1 cellular context compared by ENCODE assay signal in the genomic region with DNA sequence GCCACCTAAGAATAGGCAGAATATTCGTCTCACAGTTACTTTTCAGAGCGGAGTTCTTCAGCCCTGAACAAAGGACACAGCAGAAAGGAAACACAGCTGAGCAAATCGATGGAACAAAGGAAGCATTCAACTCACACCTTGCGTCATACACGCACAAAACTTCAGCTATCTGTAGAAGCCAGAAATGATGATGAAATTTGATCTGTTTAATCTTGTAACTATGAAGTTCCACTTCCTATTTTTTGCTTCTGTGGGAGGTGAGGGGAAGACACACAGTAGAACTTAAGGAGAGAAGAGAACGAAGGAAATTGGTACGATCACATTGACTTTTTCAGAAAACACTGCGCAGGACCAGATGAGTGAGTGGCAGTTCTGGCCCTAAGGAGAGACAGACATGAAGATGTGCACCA.
A peak's percentile ranks its signal among the peaks of the same experiment; 100 is the strongest.
TF ChIP-seq lines count a peak whose summit lies in the region.

No MANE protein-coding gene starts in this region.

TF ChIP-seq in HepG2, 621 proteins besides CTCF, POLR2A, EP300 and RAD21 (continued from another document and continues in another):
- TF ChIP-seq, protein P1, sequence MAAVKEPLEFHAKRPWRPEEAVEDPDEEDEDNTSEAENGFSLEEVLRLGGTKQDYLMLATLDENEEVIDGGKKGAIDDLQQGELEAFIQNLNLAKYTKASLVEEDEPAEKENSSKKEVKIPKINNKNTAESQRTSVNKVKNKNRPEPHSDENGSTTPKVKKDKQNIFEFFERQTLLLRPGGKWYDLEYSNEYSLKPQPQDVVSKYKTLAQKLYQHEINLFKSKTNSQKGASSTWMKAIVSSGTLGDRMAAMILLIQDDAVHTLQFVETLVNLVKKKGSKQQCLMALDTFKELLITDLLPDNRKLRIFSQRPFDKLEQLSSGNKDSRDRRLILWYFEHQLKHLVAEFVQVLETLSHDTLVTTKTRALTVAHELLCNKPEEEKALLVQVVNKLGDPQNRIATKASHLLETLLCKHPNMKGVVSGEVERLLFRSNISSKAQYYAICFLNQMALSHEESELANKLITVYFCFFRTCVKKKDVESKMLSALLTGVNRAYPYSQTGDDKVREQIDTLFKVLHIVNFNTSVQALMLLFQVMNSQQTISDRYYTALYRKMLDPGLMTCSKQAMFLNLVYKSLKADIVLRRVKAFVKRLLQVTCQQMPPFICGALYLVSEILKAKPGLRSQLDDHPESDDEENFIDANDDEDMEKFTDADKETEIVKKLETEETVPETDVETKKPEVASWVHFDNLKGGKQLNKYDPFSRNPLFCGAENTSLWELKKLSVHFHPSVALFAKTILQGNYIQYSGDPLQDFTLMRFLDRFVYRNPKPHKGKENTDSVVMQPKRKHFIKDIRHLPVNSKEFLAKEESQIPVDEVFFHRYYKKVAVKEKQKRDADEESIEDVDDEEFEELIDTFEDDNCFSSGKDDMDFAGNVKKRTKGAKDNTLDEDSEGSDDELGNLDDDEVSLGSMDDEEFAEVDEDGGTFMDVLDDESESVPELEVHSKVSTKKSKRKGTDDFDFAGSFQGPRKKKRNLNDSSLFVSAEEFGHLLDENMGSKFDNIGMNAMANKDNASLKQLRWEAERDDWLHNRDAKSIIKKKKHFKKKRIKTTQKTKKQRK (IDR thresholded peaks at IDR 0.05; ENCODE audit: low read length): no peak
- TF ChIP-seq ZFP82 (CRISPR knock-in tag; IDR thresholded peaks at IDR 0.05; ENCODE audit: borderline replicate concordance): no peak
- TF ChIP-seq, protein P2, sequence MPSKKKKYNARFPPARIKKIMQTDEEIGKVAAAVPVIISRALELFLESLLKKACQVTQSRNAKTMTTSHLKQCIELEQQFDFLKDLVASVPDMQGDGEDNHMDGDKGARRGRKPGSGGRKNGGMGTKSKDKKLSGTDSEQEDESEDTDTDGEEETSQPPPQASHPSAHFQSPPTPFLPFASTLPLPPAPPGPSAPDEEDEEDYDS (CRISPR knock-in tag; IDR thresholded peaks at IDR 0.05): peak; percentile 56; the same call in 1 of the 2 replicates
- TF ChIP-seq PRPF4 (IDR thresholded peaks at IDR 0.05; ENCODE audit: low read depth, low read length, poor library complexity, severe bottlenecking): no peak
- TF ChIP-seq SRF (IDR thresholded peaks at IDR 0.05; ENCODE audit: low read depth, low read length): no peak
- TF ChIP-seq ZNF816 (CRISPR knock-in tag; IDR thresholded peaks at IDR 0.05; ENCODE audit: borderline replicate concordance): no peak
- TF ChIP-seq, protein P3, sequence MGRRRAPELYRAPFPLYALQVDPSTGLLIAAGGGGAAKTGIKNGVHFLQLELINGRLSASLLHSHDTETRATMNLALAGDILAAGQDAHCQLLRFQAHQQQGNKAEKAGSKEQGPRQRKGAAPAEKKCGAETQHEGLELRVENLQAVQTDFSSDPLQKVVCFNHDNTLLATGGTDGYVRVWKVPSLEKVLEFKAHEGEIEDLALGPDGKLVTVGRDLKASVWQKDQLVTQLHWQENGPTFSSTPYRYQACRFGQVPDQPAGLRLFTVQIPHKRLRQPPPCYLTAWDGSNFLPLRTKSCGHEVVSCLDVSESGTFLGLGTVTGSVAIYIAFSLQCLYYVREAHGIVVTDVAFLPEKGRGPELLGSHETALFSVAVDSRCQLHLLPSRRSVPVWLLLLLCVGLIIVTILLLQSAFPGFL (CRISPR knock-in tag; IDR thresholded peaks at IDR 0.05): no peak
- no peak for TF ChIP-seq ZNF678 (CRISPR knock-in tag; IDR thresholded peaks at IDR 0.05)
- TF ChIP-seq SMAD9 (CRISPR knock-in tag; IDR thresholded peaks at IDR 0.05): no peak
- TF ChIP-seq, protein P4, sequence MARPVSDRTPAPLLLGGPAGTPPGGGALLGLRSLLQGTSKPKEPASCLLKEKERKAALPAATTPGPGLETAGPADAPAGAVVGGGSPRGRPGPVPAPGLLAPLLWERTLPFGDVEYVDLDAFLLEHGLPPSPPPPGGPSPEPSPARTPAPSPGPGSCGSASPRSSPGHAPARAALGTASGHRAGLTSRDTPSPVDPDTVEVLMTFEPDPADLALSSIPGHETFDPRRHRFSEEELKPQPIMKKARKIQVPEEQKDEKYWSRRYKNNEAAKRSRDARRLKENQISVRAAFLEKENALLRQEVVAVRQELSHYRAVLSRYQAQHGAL (CRISPR knock-in tag; IDR thresholded peaks at IDR 0.05; ENCODE audit: not compliant biosample characterization): no peak
- TF ChIP-seq, protein P5, sequence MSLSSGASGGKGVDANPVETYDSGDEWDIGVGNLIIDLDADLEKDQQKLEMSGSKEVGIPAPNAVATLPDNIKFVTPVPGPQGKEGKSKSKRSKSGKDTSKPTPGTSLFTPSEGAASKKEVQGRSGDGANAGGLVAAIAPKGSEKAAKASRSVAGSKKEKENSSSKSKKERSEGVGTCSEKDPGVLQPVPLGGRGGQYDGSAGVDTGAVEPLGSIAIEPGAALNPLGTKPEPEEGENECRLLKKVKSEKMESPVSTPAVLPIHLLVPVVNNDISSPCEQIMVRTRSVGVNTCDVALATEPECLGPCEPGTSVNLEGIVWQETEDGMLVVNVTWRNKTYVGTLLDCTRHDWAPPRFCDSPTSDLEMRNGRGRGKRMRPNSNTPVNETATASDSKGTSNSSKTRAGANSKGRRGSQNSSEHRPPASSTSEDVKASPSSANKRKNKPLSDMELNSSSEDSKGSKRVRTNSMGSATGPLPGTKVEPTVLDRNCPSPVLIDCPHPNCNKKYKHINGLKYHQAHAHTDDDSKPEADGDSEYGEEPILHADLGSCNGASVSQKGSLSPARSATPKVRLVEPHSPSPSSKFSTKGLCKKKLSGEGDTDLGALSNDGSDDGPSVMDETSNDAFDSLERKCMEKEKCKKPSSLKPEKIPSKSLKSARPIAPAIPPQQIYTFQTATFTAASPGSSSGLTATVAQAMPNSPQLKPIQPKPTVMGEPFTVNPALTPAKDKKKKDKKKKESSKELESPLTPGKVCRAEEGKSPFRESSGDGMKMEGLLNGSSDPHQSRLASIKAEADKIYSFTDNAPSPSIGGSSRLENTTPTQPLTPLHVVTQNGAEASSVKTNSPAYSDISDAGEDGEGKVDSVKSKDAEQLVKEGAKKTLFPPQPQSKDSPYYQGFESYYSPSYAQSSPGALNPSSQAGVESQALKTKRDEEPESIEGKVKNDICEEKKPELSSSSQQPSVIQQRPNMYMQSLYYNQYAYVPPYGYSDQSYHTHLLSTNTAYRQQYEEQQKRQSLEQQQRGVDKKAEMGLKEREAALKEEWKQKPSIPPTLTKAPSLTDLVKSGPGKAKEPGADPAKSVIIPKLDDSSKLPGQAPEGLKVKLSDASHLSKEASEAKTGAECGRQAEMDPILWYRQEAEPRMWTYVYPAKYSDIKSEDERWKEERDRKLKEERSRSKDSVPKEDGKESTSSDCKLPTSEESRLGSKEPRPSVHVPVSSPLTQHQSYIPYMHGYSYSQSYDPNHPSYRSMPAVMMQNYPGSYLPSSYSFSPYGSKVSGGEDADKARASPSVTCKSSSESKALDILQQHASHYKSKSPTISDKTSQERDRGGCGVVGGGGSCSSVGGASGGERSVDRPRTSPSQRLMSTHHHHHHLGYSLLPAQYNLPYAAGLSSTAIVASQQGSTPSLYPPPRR (CRISPR knock-in tag; IDR thresholded peaks at IDR 0.05; ENCODE audit: borderline replicate concordance): peak; percentile 71; the same call in 1 of the 2 replicates
- TF ChIP-seq, protein P6, sequence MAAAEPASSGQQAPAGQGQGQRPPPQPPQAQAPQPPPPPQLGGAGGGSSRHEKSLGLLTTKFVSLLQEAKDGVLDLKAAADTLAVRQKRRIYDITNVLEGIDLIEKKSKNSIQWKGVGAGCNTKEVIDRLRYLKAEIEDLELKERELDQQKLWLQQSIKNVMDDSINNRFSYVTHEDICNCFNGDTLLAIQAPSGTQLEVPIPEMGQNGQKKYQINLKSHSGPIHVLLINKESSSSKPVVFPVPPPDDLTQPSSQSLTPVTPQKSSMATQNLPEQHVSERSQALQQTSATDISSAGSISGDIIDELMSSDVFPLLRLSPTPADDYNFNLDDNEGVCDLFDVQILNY (CRISPR knock-in tag; conservative IDR thresholded peaks at IDR 0.05): no peak
- TF ChIP-seq, protein P7, sequence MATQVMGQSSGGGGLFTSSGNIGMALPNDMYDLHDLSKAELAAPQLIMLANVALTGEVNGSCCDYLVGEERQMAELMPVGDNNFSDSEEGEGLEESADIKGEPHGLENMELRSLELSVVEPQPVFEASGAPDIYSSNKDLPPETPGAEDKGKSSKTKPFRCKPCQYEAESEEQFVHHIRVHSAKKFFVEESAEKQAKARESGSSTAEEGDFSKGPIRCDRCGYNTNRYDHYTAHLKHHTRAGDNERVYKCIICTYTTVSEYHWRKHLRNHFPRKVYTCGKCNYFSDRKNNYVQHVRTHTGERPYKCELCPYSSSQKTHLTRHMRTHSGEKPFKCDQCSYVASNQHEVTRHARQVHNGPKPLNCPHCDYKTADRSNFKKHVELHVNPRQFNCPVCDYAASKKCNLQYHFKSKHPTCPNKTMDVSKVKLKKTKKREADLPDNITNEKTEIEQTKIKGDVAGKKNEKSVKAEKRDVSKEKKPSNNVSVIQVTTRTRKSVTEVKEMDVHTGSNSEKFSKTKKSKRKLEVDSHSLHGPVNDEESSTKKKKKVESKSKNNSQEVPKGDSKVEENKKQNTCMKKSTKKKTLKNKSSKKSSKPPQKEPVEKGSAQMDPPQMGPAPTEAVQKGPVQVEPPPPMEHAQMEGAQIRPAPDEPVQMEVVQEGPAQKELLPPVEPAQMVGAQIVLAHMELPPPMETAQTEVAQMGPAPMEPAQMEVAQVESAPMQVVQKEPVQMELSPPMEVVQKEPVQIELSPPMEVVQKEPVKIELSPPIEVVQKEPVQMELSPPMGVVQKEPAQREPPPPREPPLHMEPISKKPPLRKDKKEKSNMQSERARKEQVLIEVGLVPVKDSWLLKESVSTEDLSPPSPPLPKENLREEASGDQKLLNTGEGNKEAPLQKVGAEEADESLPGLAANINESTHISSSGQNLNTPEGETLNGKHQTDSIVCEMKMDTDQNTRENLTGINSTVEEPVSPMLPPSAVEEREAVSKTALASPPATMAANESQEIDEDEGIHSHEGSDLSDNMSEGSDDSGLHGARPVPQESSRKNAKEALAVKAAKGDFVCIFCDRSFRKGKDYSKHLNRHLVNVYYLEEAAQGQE (IDR thresholded peaks at IDR 0.05; ENCODE audit: borderline replicate concordance in 1 of 2, low read depth in 1 of 2, low read length in 2 of 2): no peak
- TF ChIP-seq TBP (CRISPR knock-in tag; IDR thresholded peaks at IDR 0.05): no peak
- TF ChIP-seq, protein P8, sequence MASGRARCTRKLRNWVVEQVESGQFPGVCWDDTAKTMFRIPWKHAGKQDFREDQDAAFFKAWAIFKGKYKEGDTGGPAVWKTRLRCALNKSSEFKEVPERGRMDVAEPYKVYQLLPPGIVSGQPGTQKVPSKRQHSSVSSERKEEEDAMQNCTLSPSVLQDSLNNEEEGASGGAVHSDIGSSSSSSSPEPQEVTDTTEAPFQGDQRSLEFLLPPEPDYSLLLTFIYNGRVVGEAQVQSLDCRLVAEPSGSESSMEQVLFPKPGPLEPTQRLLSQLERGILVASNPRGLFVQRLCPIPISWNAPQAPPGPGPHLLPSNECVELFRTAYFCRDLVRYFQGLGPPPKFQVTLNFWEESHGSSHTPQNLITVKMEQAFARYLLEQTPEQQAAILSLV (CRISPR knock-in tag; IDR thresholded peaks at IDR 0.05; ENCODE audit: borderline replicate concordance): no peak
- TF ChIP-seq, protein P9, sequence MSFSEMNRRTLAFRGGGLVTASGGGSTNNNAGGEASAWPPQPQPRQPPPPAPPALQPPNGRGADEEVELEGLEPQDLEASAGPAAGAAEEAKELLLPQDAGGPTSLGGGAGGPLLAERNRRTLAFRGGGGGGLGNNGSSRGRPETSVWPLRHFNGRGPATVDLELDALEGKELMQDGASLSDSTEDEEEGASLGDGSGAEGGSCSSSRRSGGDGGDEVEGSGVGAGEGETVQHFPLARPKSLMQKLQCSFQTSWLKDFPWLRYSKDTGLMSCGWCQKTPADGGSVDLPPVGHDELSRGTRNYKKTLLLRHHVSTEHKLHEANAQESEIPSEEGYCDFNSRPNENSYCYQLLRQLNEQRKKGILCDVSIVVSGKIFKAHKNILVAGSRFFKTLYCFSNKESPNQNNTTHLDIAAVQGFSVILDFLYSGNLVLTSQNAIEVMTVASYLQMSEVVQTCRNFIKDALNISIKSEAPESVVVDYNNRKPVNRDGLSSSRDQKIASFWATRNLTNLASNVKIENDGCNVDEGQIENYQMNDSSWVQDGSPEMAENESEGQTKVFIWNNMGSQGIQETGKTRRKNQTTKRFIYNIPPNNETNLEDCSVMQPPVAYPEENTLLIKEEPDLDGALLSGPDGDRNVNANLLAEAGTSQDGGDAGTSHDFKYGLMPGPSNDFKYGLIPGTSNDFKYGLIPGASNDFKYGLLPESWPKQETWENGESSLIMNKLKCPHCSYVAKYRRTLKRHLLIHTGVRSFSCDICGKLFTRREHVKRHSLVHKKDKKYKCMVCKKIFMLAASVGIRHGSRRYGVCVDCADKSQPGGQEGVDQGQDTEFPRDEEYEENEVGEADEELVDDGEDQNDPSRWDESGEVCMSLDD (CRISPR knock-in tag; IDR thresholded peaks at IDR 0.05; ENCODE audit: borderline replicate concordance): no peak
- TF ChIP-seq ZNF207 (IDR thresholded peaks at IDR 0.05; ENCODE audit: borderline replicate concordance): no peak
- no peak for TF ChIP-seq PRMT3 (CRISPR knock-in tag; IDR thresholded peaks at IDR 0.05; ENCODE audit: borderline replicate concordance, low read depth)
- peak; percentile 94 for TF ChIP-seq FOXA3 (CRISPR knock-in tag; IDR thresholded peaks at IDR 0.05)
- TF ChIP-seq, protein P10, sequence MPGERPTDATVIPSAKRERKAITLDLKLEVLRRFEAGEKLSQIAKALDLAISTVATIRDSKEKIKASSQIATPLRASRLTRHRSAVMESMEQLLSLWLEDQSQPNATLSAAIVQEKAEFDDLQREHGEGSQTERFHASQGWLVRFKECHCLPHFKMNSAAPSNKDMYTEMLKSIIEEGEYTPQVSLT (CRISPR knock-in tag; IDR thresholded peaks at IDR 0.05; ENCODE audit: borderline replicate concordance, low read depth): no peak
- TF ChIP-seq, protein P11, sequence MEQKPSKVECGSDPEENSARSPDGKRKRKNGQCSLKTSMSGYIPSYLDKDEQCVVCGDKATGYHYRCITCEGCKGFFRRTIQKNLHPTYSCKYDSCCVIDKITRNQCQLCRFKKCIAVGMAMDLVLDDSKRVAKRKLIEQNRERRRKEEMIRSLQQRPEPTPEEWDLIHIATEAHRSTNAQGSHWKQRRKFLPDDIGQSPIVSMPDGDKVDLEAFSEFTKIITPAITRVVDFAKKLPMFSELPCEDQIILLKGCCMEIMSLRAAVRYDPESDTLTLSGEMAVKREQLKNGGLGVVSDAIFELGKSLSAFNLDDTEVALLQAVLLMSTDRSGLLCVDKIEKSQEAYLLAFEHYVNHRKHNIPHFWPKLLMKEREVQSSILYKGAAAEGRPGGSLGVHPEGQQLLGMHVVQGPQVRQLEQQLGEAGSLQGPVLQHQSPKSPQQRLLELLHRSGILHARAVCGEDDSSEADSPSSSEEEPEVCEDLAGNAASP (CRISPR knock-in tag; IDR thresholded peaks at IDR 0.05; ENCODE audit: borderline replicate concordance): peak; percentile 68; the same call in 1 of the 2 replicates
- TF ChIP-seq TMF1 (CRISPR knock-in tag; IDR thresholded peaks at IDR 0.05; ENCODE audit: low read depth): no peak
- TF ChIP-seq ZNF468 (CRISPR knock-in tag; IDR thresholded peaks at IDR 0.05): no peak
- TF ChIP-seq, protein P12, sequence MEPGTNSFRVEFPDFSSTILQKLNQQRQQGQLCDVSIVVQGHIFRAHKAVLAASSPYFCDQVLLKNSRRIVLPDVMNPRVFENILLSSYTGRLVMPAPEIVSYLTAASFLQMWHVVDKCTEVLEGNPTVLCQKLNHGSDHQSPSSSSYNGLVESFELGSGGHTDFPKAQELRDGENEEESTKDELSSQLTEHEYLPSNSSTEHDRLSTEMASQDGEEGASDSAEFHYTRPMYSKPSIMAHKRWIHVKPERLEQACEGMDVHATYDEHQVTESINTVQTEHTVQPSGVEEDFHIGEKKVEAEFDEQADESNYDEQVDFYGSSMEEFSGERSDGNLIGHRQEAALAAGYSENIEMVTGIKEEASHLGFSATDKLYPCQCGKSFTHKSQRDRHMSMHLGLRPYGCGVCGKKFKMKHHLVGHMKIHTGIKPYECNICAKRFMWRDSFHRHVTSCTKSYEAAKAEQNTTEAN (CRISPR knock-in tag; conservative IDR thresholded peaks at IDR 0.05): 0 out of 2 replicates have a peak, but pooled peaks have one; percentile 40
- TF ChIP-seq FOXP1 (IDR thresholded peaks at IDR 0.05): no peak
- TF ChIP-seq FOXP1 (CRISPR knock-in tag; IDR thresholded peaks at IDR 0.05): peak; percentile 78; the same call in 1 of the 2 replicates
- peak; percentile 22 for TF ChIP-seq XRCC5 (optimal IDR thresholded peaks at IDR 0.05; ENCODE audit: low read length)
- no peak for TF ChIP-seq ZNF256 (CRISPR knock-in tag; conservative IDR thresholded peaks at IDR 0.05)
